Comparison of ENCODE assay signal across 8 cellular contexts in genomic region chr22:37801946-37802309, GRCh38. TPM values are rescaled to one million over a fixed set of nuclear protein-coding genes. Genes with fewer than 3 reads are reported as not detected.
DNase-seq lines count a peak whose midpoint lies in the region; ATAC-seq and TF ChIP-seq lines count a peak whose summit lies in the region.

No MANE protein-coding gene starts in this region.

- peak overlapping the region in 1 of 4 donors; percentile 68 for H3K27ac ChIP-seq in gastrocnemius medialis

- H3K4me3 ChIP-seq in fibroblast of pulmonary artery (replicated peaks; ENCODE audit: low read depth, low read length) (peak overlapping the region; percentile 58), gastrocnemius medialis (peak overlapping the region; percentile 60 to 75 (median 70))

- no peaks in the 10 kb centered on the region for H3K27me3 ChIP-seq in gastrocnemius medialis

- no peak for TF ChIP-seq POLR2A in gastrocnemius medialis (IDR thresholded peaks at IDR 0.05)

- ATAC-seq in SK-N-SH treated with all-trans-retinoic acid at 6 μM for 48 hours (0 out of 3 replicates have a peak, but pooled peaks have one; percentile 5), gastrocnemius medialis (no peak)

- intact Hi-C loops in gastrocnemius medialis (cut with DNase I; ENCODE audit: low total_unique reads): no loop called here

- no peaks in the 10 kb centered on the region for H3K9me3 ChIP-seq in gastrocnemius medialis

- DNase-seq in NCI-H748 (lab: John Stamatoyannopoulos, UW; ENCODE audit: unreplicated experiment) (peak; percentile 52), NCI-H748 treated with DMSO at 0.1 percent for 48 hours (lab: John Stamatoyannopoulos, UW) (no peak), fibroblast of pulmonary artery (ENCODE audit: low read depth) (no peak), gastrocnemius medialis (no peak), SKM-1 (lab: John Stamatoyannopoulos, UW; ENCODE audit: unreplicated experiment) (no peak), NCI-H226 (no peak), retina (no peak)

- no peak for TF ChIP-seq CTCF in fibroblast of pulmonary artery (IDR thresholded peaks at IDR 0.05; ENCODE audit: low read length, missing control alignments)
- no peak for TF ChIP-seq CTCF in gastrocnemius medialis (IDR thresholded peaks at IDR 0.05 in 4 of 5, conservative IDR thresholded peaks at IDR 0.05 in 1 of 5)

- in situ Hi-C loops in gastrocnemius medialis (cut with MboI; ENCODE audit: low sequenced_read_pairs in 4 of 4): loop anchor here in 1 of 4 donors (25.0 kb wide), 1 partner anchor 160 kb away; the partner anchor contains the start of genes C22orf23 and POLR2F

- H3K36me3 ChIP-seq in gastrocnemius medialis: no peaks in the 10 kb centered on the region

- H3K4me1 ChIP-seq in gastrocnemius medialis: peaks cover 10 to 12% of the 10 kb centered on the region in 2 donors

TF ChIP-seq in SK-N-SH treated with all-trans-retinoic acid at 6 μM for 48 hours, 23 proteins besides CTCF, POLR2A, EP300 and RAD21:
- no peak for TF ChIP-seq PATZ1 (CRISPR knock-in tag; IDR thresholded peaks at IDR 0.05; ENCODE audit: borderline replicate concordance)
- no peak for TF ChIP-seq RARB (CRISPR knock-in tag; IDR thresholded peaks at IDR 0.05)

RNA-seq across cellular contexts. Expression of gene GCAT, which starts 5.8 kb away (rescaled TPM):
- total RNA-seq in gastrocnemius medialis: 10 to 100 TPM in 3 of 4 donors, 1 to 10 TPM in 1; 10.0 to 21.5 (median 15.1) TPM

RNA-seq across cellular contexts. Expression of gene GALR3, which starts 21.3 kb away (rescaled TPM):
- total RNA-seq in gastrocnemius medialis: not detected

RNA-seq across cellular contexts. Expression of gene ANKRD54, which starts 42.2 kb away (rescaled TPM):
- total RNA-seq in gastrocnemius medialis: 10 to 100 TPM; 20.8 to 43.9 (median 27.3) TPM

RNA-seq across cellular contexts. Expression of gene EIF3L, which starts 47.3 kb away (rescaled TPM):
- total RNA-seq in gastrocnemius medialis: 100 to 1,000 TPM; 291 to 406 (median 343) TPM
